In the genomic region with DNA sequence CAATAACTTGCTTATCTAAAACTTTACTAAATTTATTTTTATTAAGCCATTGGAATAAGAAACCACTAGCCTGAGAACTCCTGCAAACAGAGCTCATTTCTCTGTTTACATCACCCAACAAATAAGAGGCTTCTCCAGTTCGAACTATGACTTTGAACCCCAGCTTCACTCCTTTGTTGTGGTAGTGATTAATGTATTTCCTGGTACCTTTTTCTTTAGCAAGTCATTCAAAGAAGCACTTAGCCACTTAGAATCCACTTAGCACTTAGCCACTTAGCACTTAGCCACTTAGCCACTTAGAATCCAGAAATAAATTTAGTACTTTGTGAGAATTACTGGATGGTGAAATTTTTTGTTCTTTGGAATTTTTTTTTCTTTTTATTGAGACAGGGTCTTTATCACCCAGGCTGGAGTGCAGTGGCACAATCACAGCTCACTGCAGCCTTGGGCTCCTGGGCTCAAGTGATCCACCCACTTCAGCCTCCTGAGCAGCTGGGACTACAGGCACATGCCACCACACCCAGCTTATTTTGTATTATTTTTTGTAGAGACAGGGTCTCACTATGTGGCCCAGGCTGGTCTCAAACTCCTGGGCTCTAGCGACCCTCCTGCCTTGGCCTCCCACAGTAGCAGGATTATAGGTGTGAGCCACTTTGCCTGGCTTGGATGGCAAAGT, we compare ENCODE assay signal across 7 cellular contexts. TPM values are rescaled to one million over a fixed set of nuclear protein-coding genes. Genes with fewer than 3 reads are reported as not detected.
"Had no signal": no experiment of that assay in that cellular context is flagged by ENCODE, and none has a peak within 500 bp of the region (broad histone marks: within the 10 kb centered on the region; RNA-seq: fewer than 3 reads in every experiment).

No MANE protein-coding gene starts in this region.

RNA-seq across cellular contexts. Expression of a gene that starts 27.8 kb away (rescaled TPM):
- total RNA-seq: activated CD4-positive, alpha-beta memory T cell treated with anti-CD3 and anti-CD28 coated beads for 36 hours; bronchial epithelial cell; left cardiac atrium; omental fat pad; psoas muscle; right lobe of liver; ureter had no signal
